ENCODE assay signal across 10 cellular contexts in genomic region chr17:14748036-14748715, GRCh38.
DNase-seq lines count a peak whose midpoint lies in the region; ATAC-seq, FAIRE-seq and TF ChIP-seq lines count a peak whose summit lies in the region.
"Had no signal": no experiment of that assay in that cellular context is flagged by ENCODE, and none has a peak within 500 bp of the region (broad histone marks: within the 10 kb centered on the region; RNA-seq: fewer than 3 reads in every experiment).

No MANE protein-coding gene starts in this region.

- ATAC-seq in GM19455 (IDR thresholded peaks at IDR 0.05; ENCODE audit: unreplicated experiment): peak; percentile 66
- ATAC-seq in HG03280 (IDR thresholded peaks at IDR 0.05; ENCODE audit: unreplicated experiment): peak; percentile 53
- ATAC-seq in gastroesophageal sphincter: no peak
- ATAC-seq: pancreas had no signal

- H3K9me3 ChIP-seq in gastroesophageal sphincter: no peaks in the 10 kb centered on the region
- H3K9me3 ChIP-seq: heart right ventricle, pancreas had no signal

- no peak overlapping the region for H3K27ac ChIP-seq in gastroesophageal sphincter
- H3K27ac ChIP-seq: pancreas had no signal

- WGBS in gastroesophageal sphincter (ENCODE audit: low coverage in 1 of 2), 2 donors: 67 to 85% methylated on average over 3 to 9 of the region's 12 CpGs

- no peaks in the 10 kb centered on the region for H3K4me1 ChIP-seq in gastroesophageal sphincter
- H3K4me1 ChIP-seq: pancreas had no signal

- FAIRE-seq in bronchial epithelial cell (lab: Jason Lieb, UNC): no peak
- FAIRE-seq: pancreas had no signal

- TF ChIP-seq EP300 in gastroesophageal sphincter (IDR thresholded peaks at IDR 0.05): no peak

- DNase-seq in GM12865 (ENCODE audit: low read depth) (peak; percentile 19), bronchial epithelial cell (ENCODE audit: low read depth) (peak; percentile 89), midbrain (lab: John Stamatoyannopoulos, UW) (no peak), D341Med (ENCODE audit: low spot score) (no peak)
- DNase-seq in effector CD4-positive, alpha-beta T cell: no peak
- DNase-seq: heart right ventricle, pancreas had no signal

- no peak for TF ChIP-seq POLR2A in gastroesophageal sphincter (IDR thresholded peaks at IDR 0.05)

- H3K27me3 ChIP-seq in bronchial epithelial cell (ENCODE audit: control insufficient read depth, insufficient read depth, low read length): no peaks in the 10 kb centered on the region
- H3K27me3 ChIP-seq in gastroesophageal sphincter: peaks cover 3% of the 10 kb centered on the region
- H3K27me3 ChIP-seq: heart right ventricle, pancreas had no signal

- H3K36me3 ChIP-seq in bronchial epithelial cell (ENCODE audit: control insufficient read depth, insufficient read depth, low read length): no peaks in the 10 kb centered on the region
- H3K36me3 ChIP-seq in gastroesophageal sphincter: no peaks in the 10 kb centered on the region
- H3K36me3 ChIP-seq: heart right ventricle, pancreas had no signal

- H3K4me3 ChIP-seq in GM12865 (ENCODE audit: low read depth, low read length) (no peak overlapping the region), bronchial epithelial cell (ENCODE audit: low read depth, low read length) (no peak overlapping the region), gastroesophageal sphincter (no peak overlapping the region)
- H3K4me3 ChIP-seq: heart right ventricle, pancreas had no signal

- TF ChIP-seq CTCF in GM12865 (IDR thresholded peaks at IDR 0.05; ENCODE audit: insufficient read depth, low read depth, low read length, missing control alignments) (no peak), bronchial epithelial cell (IDR thresholded peaks at IDR 0.05; ENCODE audit: insufficient read depth, low read length, severe bottlenecking) (no peak), gastroesophageal sphincter (IDR thresholded peaks at IDR 0.05) (no peak)

Comparison
In these comparisons a context has a peak if more than half of its experiments do, and no peak if none do; other contexts are left out.
1. DNase-seq: peak in GM12865 (single experiment) and bronchial epithelial cell (single experiment); none in effector CD4-positive, alpha-beta T cell (single experiment), midbrain (single experiment) and D341Med (single experiment).